ENCODE assay signal across 8 cellular contexts in genomic region chr7:44748042-44748947, GRCh38. TPM values are rescaled to one million over a fixed set of nuclear protein-coding genes. Genes with fewer than 3 reads are reported as not detected.
DNase-seq lines count a peak whose midpoint lies in the region; ATAC-seq and TF ChIP-seq lines count a peak whose summit lies in the region.

A gene with protein sequence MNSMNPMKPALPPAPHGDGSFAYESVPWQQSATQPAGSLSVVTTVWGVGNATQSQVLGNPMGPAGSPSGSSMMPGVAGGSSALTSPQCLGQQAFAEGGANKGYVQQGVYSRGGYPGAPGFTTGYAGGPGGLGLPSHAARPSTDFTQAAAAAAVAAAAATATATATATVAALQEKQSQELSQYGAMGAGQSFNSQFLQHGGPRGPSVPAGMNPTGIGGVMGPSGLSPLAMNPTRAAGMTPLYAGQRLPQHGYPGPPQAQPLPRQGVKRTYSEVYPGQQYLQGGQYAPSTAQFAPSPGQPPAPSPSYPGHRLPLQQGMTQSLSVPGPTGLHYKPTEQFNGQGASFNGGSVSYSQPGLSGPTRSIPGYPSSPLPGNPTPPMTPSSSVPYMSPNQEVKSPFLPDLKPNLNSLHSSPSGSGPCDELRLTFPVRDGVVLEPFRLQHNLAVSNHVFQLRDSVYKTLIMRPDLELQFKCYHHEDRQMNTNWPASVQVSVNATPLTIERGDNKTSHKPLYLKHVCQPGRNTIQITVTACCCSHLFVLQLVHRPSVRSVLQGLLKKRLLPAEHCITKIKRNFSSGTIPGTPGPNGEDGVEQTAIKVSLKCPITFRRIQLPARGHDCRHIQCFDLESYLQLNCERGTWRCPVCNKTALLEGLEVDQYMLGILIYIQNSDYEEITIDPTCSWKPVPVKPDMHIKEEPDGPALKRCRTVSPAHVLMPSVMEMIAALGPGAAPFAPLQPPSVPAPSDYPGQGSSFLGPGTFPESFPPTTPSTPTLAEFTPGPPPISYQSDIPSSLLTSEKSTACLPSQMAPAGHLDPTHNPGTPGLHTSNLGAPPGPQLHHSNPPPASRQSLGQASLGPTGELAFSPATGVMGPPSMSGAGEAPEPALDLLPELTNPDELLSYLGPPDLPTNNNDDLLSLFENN (plus strand): TSS chr7:44748847. CDS start chr7:44756250, 7,403 bp downstream.

- H3K4me1 Mint-ChIP-seq in activated B cell treated with CpG ODN at 0.5 μM for 24 hours = peaks cover 48% of the 10 kb centered on the region

- peaks cover 30% of the 10 kb centered on the region for H3K36me3 Mint-ChIP-seq in activated B cell treated with CpG ODN at 0.5 μM for 24 hours (ENCODE audit: low read depth)

- intact Hi-C loops in activated B cell treated with CpG ODN at 0.5 μM for 24 hours (cut with micrococcal nuclease) = loop anchor here (1.0 kb wide), 6 partner anchors 46 to 364 kb away; partner anchors contain the start of genes OGDH and TMED4

- H3K79me2 ChIP-seq in smooth muscle cell (ENCODE audit: low read depth) = peaks cover 31% of the 10 kb centered on the region

- peaks cover 41% of the 10 kb centered on the region for H4K20me1 ChIP-seq in smooth muscle cell (ENCODE audit: low read depth)

- CTCF ChIA-PET in AG04449 (lab: Yijun Ruan, JAX) = interaction anchor here (1.3 kb wide), 1 partner anchor 160 kb away, joined by 3 read pairs; no protein-coding TSS in a partner anchor
- CTCF ChIA-PET in activated B cell treated with CpG ODN at 0.5 μM for 24 hours (lab: Charles Lee) = no interaction called here

- peak within 1 kb of the TSS; percentile 98 for H3K4me2 ChIP-seq in smooth muscle cell

- no peaks in the 10 kb centered on the region for H3K27me3 Mint-ChIP-seq in activated B cell treated with CpG ODN at 0.5 μM for 24 hours

- H3K4me1 ChIP-seq in smooth muscle cell (ENCODE audit: low read depth) = peaks cover 13% of the 10 kb centered on the region

- H3K4me3 ChIP-seq in AG04449 (ENCODE audit: low read depth, low read length) (peak within 1 kb of the TSS; percentile 82), cardiac fibroblast (replicated peaks in 1 of 2; ENCODE audit: low read depth in 2 of 2, low read length in 2 of 2) (peak within 1 kb of the TSS; percentile 86 to 89), smooth muscle cell (peak within 1 kb of the TSS; percentile 99)

- WGBS in smooth muscle cell (ENCODE audit: low lambda C conversion rate) = 5% methylated on average over 40 of the region's 92 CpGs

- H3K27me3 ChIP-seq in smooth muscle cell (ENCODE audit: low read depth) = no peaks in the 10 kb centered on the region

- H3K4me3 Mint-ChIP-seq in activated B cell treated with CpG ODN at 0.5 μM for 24 hours = peak within 1 kb of the TSS; percentile 91

- POLR2A ChIA-PET in AG04449 (lab: Yijun Ruan, JAX) = interaction anchor here (0.7 to 1.1 kb wide), 2 partner anchors 142 kb away, joined by 3 to 6 read pairs; partner anchors contain the start of gene OGDH
- POLR2A ChIA-PET in activated B cell treated with CpG ODN at 0.5 μM for 24 hours (lab: Charles Lee) = interaction anchor here (0.5 to 5.7 kb wide), 19 partner anchors 12 to 237 kb away, joined by 3 to 138 read pairs (median 4); partner anchors contain the start of genes DDX56, OGDH, PPIA and TMED4

- H3K36me3 ChIP-seq in smooth muscle cell (ENCODE audit: low read depth) = no peaks in the 10 kb centered on the region

- peak; percentile 63 for ATAC-seq in GM18907 (IDR thresholded peaks at IDR 0.05; ENCODE audit: unreplicated experiment)
- peak; percentile 58 for ATAC-seq in HG03139 (IDR thresholded peaks at IDR 0.05; ENCODE audit: unreplicated experiment)
- ATAC-seq in activated B cell treated with CpG ODN at 0.5 μM for 24 hours (ENCODE audit: low read depth) = peak; percentile 78

- TF ChIP-seq CTCF in AG04449 (IDR thresholded peaks at IDR 0.05; ENCODE audit: insufficient read depth, low read length, missing control alignments) (no peak), activated B cell treated with CpG ODN at 0.5 μM for 24 hours (IDR thresholded peaks at IDR 0.05) (no peak), cardiac fibroblast (IDR thresholded peaks at IDR 0.05; ENCODE audit: low read depth, low read length) (no peak), smooth muscle cell (IDR thresholded peaks at IDR 0.05; ENCODE audit: borderline replicate concordance, insufficient read depth, poor library complexity, severe bottlenecking) (no peak)

- H2AFZ ChIP-seq in smooth muscle cell (ENCODE audit: low read depth) = peak within 1 kb of the TSS; percentile 88

- H3K27ac Mint-ChIP-seq in activated B cell treated with CpG ODN at 0.5 μM for 24 hours = peak within 1 kb of the TSS; percentile 95

- H3K27ac ChIP-seq in smooth muscle cell (ENCODE audit: low read depth) = peak within 1 kb of the TSS; percentile 85

- peak within 1 kb of the TSS; percentile 89 for H3K9ac ChIP-seq in smooth muscle cell (ENCODE audit: low read depth)

- no peaks in the 10 kb centered on the region for H3K9me3 Mint-ChIP-seq in activated B cell treated with CpG ODN at 0.5 μM for 24 hours

- no peak for DNase-seq in AG04449 (ENCODE audit: low read depth, low spot score)
- peak; percentile 92 for DNase-seq in NCI-H2227 treated with DMSO at 0.1 percent for 48 hours (lab: John Stamatoyannopoulos, UW)
- DNase-seq in activated B cell treated with CpG ODN at 0.5 μM for 24 hours = peak; percentile 97
- DNase-seq in cardiac fibroblast (ENCODE audit: low read depth in 2 of 2) = peak; percentile 89 to 93
- peak; percentile 98 for DNase-seq in iPS-NIHi7 (ENCODE audit: extremely low spot score)
- DNase-seq in smooth muscle cell (lab: John Stamatoyannopoulos, UW; ENCODE audit: unreplicated experiment) = peak; percentile 91

- H3F3A ChIP-seq in smooth muscle cell (ENCODE audit: low read depth) = no peaks in the 10 kb centered on the region

- no peaks in the 10 kb centered on the region for H3K9me3 ChIP-seq in smooth muscle cell (replicated peaks; ENCODE audit: low read depth)

RNA-seq across cellular contexts. Expression of the gene that starts here (rescaled TPM):
- total RNA-seq in activated B cell treated with CpG ODN at 0.5 μM for 24 hours = 378 and 440 TPM in 2 replicates
- total RNA-seq in smooth muscle cell = 5.7 and 8.8 TPM in 2 replicates
- 17.2 and 34.8 TPM in 2 replicates for polyA plus RNA-seq in smooth muscle cell

Comparison
In these comparisons a context has a peak if more than half of its experiments do, and no peak if none do; other contexts are left out.
1. RNA of the gene that starts here (total RNA-seq): 378 to 440 TPM in activated B cell treated with CpG ODN at 0.5 μM for 24 hours; 5.7 to 8.8 TPM in smooth muscle cell; every median in the first group is over 10 times any median in the second.
2. Peak in every context shown above with its lines, with median percentiles within 50 percentile points of each other: H3K4me3 ChIP-seq and ATAC-seq.